20 cellular contexts compared by ENCODE assay signal in genomic region chr12:99370742-99371141, GRCh38.
"Had no signal": no experiment of that assay in that cellular context is flagged by ENCODE, and none has a peak within 500 bp of the region (broad histone marks: within the 10 kb centered on the region; RNA-seq: fewer than 3 reads in every experiment).

No MANE protein-coding gene starts in this region.

- H3K27me3 Mint-ChIP-seq: activated CD4-positive, alpha-beta T cell treated with anti-CD3 and anti-CD28 coated beads, Interleukin-2, amount 10 ng/mL, durations not matched to agents 7 days and 5 days; activated naive CD8-positive, alpha-beta T cell treated with anti-CD3 and anti-CD28 coated beads for 36 hours; brain; central memory CD8-positive, alpha-beta T cell; natural killer cell treated with Interleukin-12 subunit alpha and Interleukin-12 subunit beta and Interleukin-15 and Interleukin-18, amount 100 ng/mL, for 72 hours had no signal

- H3K4me3 ChIP-seq: right atrium auricular region, transverse colon had no signal

- H3K27ac ChIP-seq: right atrium auricular region, transverse colon had no signal

- DNase-seq: activated CD4-positive, alpha-beta T cell treated with anti-CD3 and anti-CD28 coated beads, Interleukin-2, amount 10 ng/mL, durations not matched to agents 7 days and 5 days; activated CD4-positive, CD25-positive, alpha-beta regulatory T cell; activated CD8-positive, alpha-beta memory T cell treated with anti-CD3 and anti-CD28 coated beads, Interleukin-2, amount 50 U/mL, for 48 hours; activated naive CD8-positive, alpha-beta T cell treated with anti-CD3 and anti-CD28 coated beads for 36 hours; activated T-cell treated with anti-CD3 and anti-CD28 coated beads, Interleukin-2, amount 50 U/mL, for 72 hours; amygdala; cortex of kidney; effector CD8-positive, alpha-beta T cell; foreskin fibroblast; hypothalamus; kidney glomerular epithelial cell; mesenchymal stem cell; occipital lobe; small intestine; stimulated activated naive CD8-positive, alpha-beta T cell treated with anti-CD3 and anti-CD28 coated beads, Interleukin-15, Interleukin-2, amounts not matched to agents 100 U/mL and 50 U/mL, for 24 hours; transverse colon had no signal

- H3K36me3 ChIP-seq: right atrium auricular region, transverse colon had no signal

- H3K9me3 Mint-ChIP-seq: activated CD4-positive, alpha-beta T cell treated with anti-CD3 and anti-CD28 coated beads, Interleukin-2, amount 10 ng/mL, durations not matched to agents 7 days and 5 days had no signal

- FAIRE-seq: small intestine had no signal

- H3K4me1 ChIP-seq: right atrium auricular region, transverse colon had no signal

- H3K9me3 ChIP-seq: right atrium auricular region, transverse colon had no signal

- ATAC-seq: activated T-cell treated with anti-CD3 and anti-CD28 coated beads, Interleukin-2, amount 50 U/mL, for 72 hours; natural killer cell treated with Interleukin-12 subunit alpha and Interleukin-12 subunit beta and Interleukin-15 and Interleukin-18, amount 100 ng/mL, for 72 hours; stimulated activated naive CD8-positive, alpha-beta T cell treated with anti-CD3 and anti-CD28 coated beads, Interleukin-15, Interleukin-2, amounts not matched to agents 100 U/mL and 50 U/mL, for 24 hours had no signal

- H3K4me3 Mint-ChIP-seq: activated CD4-positive, alpha-beta T cell treated with anti-CD3 and anti-CD28 coated beads, Interleukin-2, amount 10 ng/mL, durations not matched to agents 7 days and 5 days; activated naive CD8-positive, alpha-beta T cell treated with anti-CD3 and anti-CD28 coated beads for 36 hours; activated T-cell treated with anti-CD3 and anti-CD28 coated beads, Interleukin-2, amount 50 U/mL, for 72 hours; brain; central memory CD8-positive, alpha-beta T cell; natural killer cell treated with Interleukin-12 subunit alpha and Interleukin-12 subunit beta and Interleukin-15 and Interleukin-18, amount 100 ng/mL, for 72 hours had no signal

- H3K27me3 ChIP-seq: right atrium auricular region, transverse colon had no signal

- H3K36me3 Mint-ChIP-seq: activated naive CD8-positive, alpha-beta T cell treated with anti-CD3 and anti-CD28 coated beads for 36 hours; brain; natural killer cell treated with Interleukin-12 subunit alpha and Interleukin-12 subunit beta and Interleukin-15 and Interleukin-18, amount 100 ng/mL, for 72 hours had no signal

- H3K27ac Mint-ChIP-seq: activated CD4-positive, alpha-beta T cell treated with anti-CD3 and anti-CD28 coated beads, Interleukin-2, amount 10 ng/mL, durations not matched to agents 7 days and 5 days; activated naive CD8-positive, alpha-beta T cell treated with anti-CD3 and anti-CD28 coated beads for 36 hours; activated T-cell treated with anti-CD3 and anti-CD28 coated beads, Interleukin-2, amount 50 U/mL, for 72 hours; natural killer cell treated with Interleukin-12 subunit alpha and Interleukin-12 subunit beta and Interleukin-15 and Interleukin-18, amount 100 ng/mL, for 72 hours had no signal

- H3K4me1 Mint-ChIP-seq: activated CD4-positive, alpha-beta T cell treated with anti-CD3 and anti-CD28 coated beads, Interleukin-2, amount 10 ng/mL, durations not matched to agents 7 days and 5 days; activated naive CD8-positive, alpha-beta T cell treated with anti-CD3 and anti-CD28 coated beads for 36 hours; central memory CD8-positive, alpha-beta T cell had no signal
